In the genomic region with DNA sequence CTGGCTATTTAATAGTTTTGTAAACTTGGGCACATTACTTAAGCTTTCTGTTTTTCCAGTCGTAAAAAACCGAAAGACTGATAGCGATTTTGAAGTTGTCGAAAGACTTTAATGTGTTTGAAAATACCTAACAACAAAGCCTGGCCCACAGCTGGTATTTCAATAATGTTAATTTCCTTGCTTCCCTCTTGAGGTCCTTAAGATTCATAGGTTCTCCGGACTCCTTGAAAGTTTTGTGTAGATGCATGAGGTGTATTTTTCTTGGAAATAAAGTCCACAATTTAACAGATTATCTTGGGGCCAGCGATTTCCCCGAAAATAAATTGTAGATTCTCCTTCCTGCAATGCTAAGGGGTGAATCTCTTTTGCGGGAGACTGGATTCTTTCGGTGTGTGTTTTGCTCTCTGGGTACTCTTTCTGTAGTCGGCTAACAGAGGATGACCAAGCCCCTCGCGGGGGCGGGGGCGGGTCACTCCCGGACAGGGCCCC, we compare ENCODE assay signal across 8 cellular contexts. TPM values are rescaled to one million over a fixed set of nuclear protein-coding genes. Genes with fewer than 3 reads are reported as not detected.
DNase-seq lines count a peak whose midpoint lies in the region; ATAC-seq and TF ChIP-seq lines count a peak whose summit lies in the region.

No MANE protein-coding gene starts in this region.

- peaks cover 12% of the 10 kb centered on the region for H3K9me3 Mint-ChIP-seq in dendritic cell treated with granulocyte-macrophage colony-stimulating factor and Interleukin-4, amounts not matched to agents 40 ng/mL and 50 ng/mL, for 4 days
- no peaks in the 10 kb centered on the region for H3K9me3 Mint-ChIP-seq in natural killer cell treated with Interleukin-12 subunit alpha and Interleukin-12 subunit beta and Interleukin-15 and Interleukin-18, amount 100 ng/mL, for 72 hours

- peaks cover 24% of the 10 kb centered on the region for H4K20me1 ChIP-seq in Karpas-422 (ENCODE audit: insufficient read depth, low read depth, low read length)

- H3K27ac ChIP-seq in Karpas-422 (ENCODE audit: low read length), result peak overlapping the region; percentile 69

- peaks cover 22% of the 10 kb centered on the region; the same call in 1 of the 2 replicates for H3K36me3 ChIP-seq in Karpas-422 (ENCODE audit: insufficient read depth, low read length)

- peaks cover 45% of the 10 kb centered on the region for H3K36me3 Mint-ChIP-seq in dendritic cell treated with granulocyte-macrophage colony-stimulating factor and Interleukin-4, amounts not matched to agents 40 ng/mL and 50 ng/mL, for 4 days (ENCODE audit: low read depth)
- peaks cover 20% of the 10 kb centered on the region for H3K36me3 Mint-ChIP-seq in natural killer cell treated with Interleukin-12 subunit alpha and Interleukin-12 subunit beta and Interleukin-15 and Interleukin-18, amount 100 ng/mL, for 72 hours

- no peaks in the 10 kb centered on the region for H3K27me3 Mint-ChIP-seq in dendritic cell treated with granulocyte-macrophage colony-stimulating factor and Interleukin-4, amounts not matched to agents 40 ng/mL and 50 ng/mL, for 4 days
- no peaks in the 10 kb centered on the region for H3K27me3 Mint-ChIP-seq in natural killer cell treated with Interleukin-12 subunit alpha and Interleukin-12 subunit beta and Interleukin-15 and Interleukin-18, amount 100 ng/mL, for 72 hours

- H2AFZ ChIP-seq in Karpas-422 (ENCODE audit: low read length), result peak overlapping the region; percentile 79

- no peak for ATAC-seq in natural killer cell treated with Interleukin-12 subunit alpha and Interleukin-12 subunit beta and Interleukin-15 and Interleukin-18, amount 100 ng/mL, for 72 hours

- H3K9me3 ChIP-seq in Karpas-422 (ENCODE audit: low read length), result no peaks in the 10 kb centered on the region

- H3K4me3 ChIP-seq in AG10803 (ENCODE audit: low read length) (peak overlapping the region; percentile 59), Karpas-422 (ENCODE audit: low read length) (peak overlapping the region; percentile 82)

- H3K9me2 ChIP-seq in Karpas-422 (replicated peaks; ENCODE audit: insufficient read depth, low read length), result no peaks in the 10 kb centered on the region

- peak; percentile 12 for DNase-seq in AG10803 (ENCODE audit: low read depth)
- no peak for DNase-seq in Karpas-422
- DNase-seq in natural killer cell treated with Interleukin-12 subunit alpha and Interleukin-12 subunit beta and Interleukin-15 and Interleukin-18, amount 100 ng/mL, for 72 hours (ENCODE audit: low spot score), result no peak
- no peak for DNase-seq in NCI-H82 (lab: John Stamatoyannopoulos, UW)
- no peak for DNase-seq in NCI-H82 treated with DMSO at 0.1 percent for 48 hours (lab: John Stamatoyannopoulos, UW; ENCODE audit: unreplicated experiment)
- DNase-seq in NCI-H748 (lab: John Stamatoyannopoulos, UW; ENCODE audit: unreplicated experiment), result no peak
- no peak for DNase-seq in NK-92 treated with Interleukin-12 subunit alpha and Interleukin-12 subunit beta, amount 100 ng/mL, for 24 hours (lab: John Stamatoyannopoulos, UW)

- no peak for TF ChIP-seq CTCF in AG10803 (conservative IDR thresholded peaks at IDR 0.05; ENCODE audit: low read length)

- H3K27me3 ChIP-seq in Karpas-422 (ENCODE audit: low read length), result no peaks in the 10 kb centered on the region

- peak overlapping the region; percentile 81 for H3K4me2 ChIP-seq in Karpas-422 (ENCODE audit: low read depth, low read length, poor library complexity, severe bottlenecking)

- H3K27ac Mint-ChIP-seq in dendritic cell treated with granulocyte-macrophage colony-stimulating factor and Interleukin-4, amounts not matched to agents 40 ng/mL and 50 ng/mL, for 4 days, result peak overlapping the region; percentile 93
- H3K27ac Mint-ChIP-seq in natural killer cell treated with Interleukin-12 subunit alpha and Interleukin-12 subunit beta and Interleukin-15 and Interleukin-18, amount 100 ng/mL, for 72 hours, result peak overlapping the region; percentile 83 to 99

- peaks cover 28% of the 10 kb centered on the region for H3K4me1 ChIP-seq in Karpas-422 (ENCODE audit: low read length)

- H3K79me2 ChIP-seq in Karpas-422 (ENCODE audit: low read length), result peaks cover 42% of the 10 kb centered on the region

- H3K9ac ChIP-seq in Karpas-422 (ENCODE audit: low read length), result peak overlapping the region; percentile 95

- peak overlapping the region; percentile 90 for H3K4me3 Mint-ChIP-seq in dendritic cell treated with granulocyte-macrophage colony-stimulating factor and Interleukin-4, amounts not matched to agents 40 ng/mL and 50 ng/mL, for 4 days
- peak overlapping the region; percentile 98 for H3K4me3 Mint-ChIP-seq in natural killer cell treated with Interleukin-12 subunit alpha and Interleukin-12 subunit beta and Interleukin-15 and Interleukin-18, amount 100 ng/mL, for 72 hours

- H3K4me1 Mint-ChIP-seq in dendritic cell treated with granulocyte-macrophage colony-stimulating factor and Interleukin-4, amounts not matched to agents 40 ng/mL and 50 ng/mL, for 4 days (ENCODE audit: low read depth), result peaks cover 37% of the 10 kb centered on the region
- peaks cover 14 to 27% of the 10 kb centered on the region in 2 donors for H3K4me1 Mint-ChIP-seq in natural killer cell treated with Interleukin-12 subunit alpha and Interleukin-12 subunit beta and Interleukin-15 and Interleukin-18, amount 100 ng/mL, for 72 hours (ENCODE audit: low read depth in 2 of 2)

- intact Hi-C loops in dendritic cell treated with granulocyte-macrophage colony-stimulating factor and Interleukin-4, amounts not matched to agents 40 ng/mL and 50 ng/mL, for 4 days (cut with micrococcal nuclease), result loop anchor here (2.0 kb wide), 2 partner anchors 67 to 87 kb away; a partner anchor contains a TSS

RNA-seq across cellular contexts. Expression of a gene that starts 0.7 kb away (rescaled TPM):
- total RNA-seq in Karpas-422 (2014; rRNA removed; shearing (Covaris generic); ENCODE audit: low replicate concordance), result 44.0 and 52.5 TPM in 2 replicates
- 10 to 100 TPM; 78.7 to 84.7 TPM for total RNA-seq in natural killer cell treated with Interleukin-12 subunit alpha and Interleukin-12 subunit beta and Interleukin-15 and Interleukin-18, amount 100 ng/mL, for 72 hours
